Comparison of ENCODE assay signal across 8 cellular contexts in genomic region chr19:1039646-1040475, GRCh38. TPM values are rescaled to one million over a fixed set of nuclear protein-coding genes. Genes with fewer than 3 reads are reported as not detected.
DNase-seq lines count a peak whose midpoint lies in the region; ATAC-seq and TF ChIP-seq lines count a peak whose summit lies in the region.

Gene ABCA7 (plus strand): TSS chr19:1040107. CDS start chr19:1041362, 1,255 bp downstream.

- intact Hi-C loops in heart right ventricle (cut with DNase I): loop anchor here in 7 of 10 donors (2.0 to 10.0 kb wide), 5 partner anchors 42 to 57 kb away; partner anchors contain the start of gene POLR2E (in 6 of the 7)
- intact Hi-C loops in posterior cingulate gyrus (cut with DNase I): loop anchor here (2.0 to 10.0 kb wide), 2 partner anchors 19 to 55 kb away; partner anchors contain the start of genes POLR2E, RNU6-2 and TMEM259

- TF ChIP-seq CTCF in GM13976 (IDR thresholded peaks at IDR 0.05; ENCODE audit: borderline replicate concordance, control extremely low read depth, extremely low read depth, insufficient read depth, missing control alignments): no peak
- peak in 2 of 9 donors; percentile 6 to 13 for TF ChIP-seq CTCF in heart right ventricle (IDR thresholded peaks at IDR 0.05)
- peak in 3 of 6 experiments; percentile 2 to 40 (median 5) for TF ChIP-seq CTCF in upper lobe of left lung (IDR thresholded peaks at IDR 0.05)

- WGBS in adipose tissue, 3 donors: 2% methylated on average over 56 of the region's 56 CpGs
- whole genome bisulfite sequencing in heart right ventricle, 2 donors: 1 to 2% methylated on average over 56 of the region's 56 CpGs
- WGBS in upper lobe of left lung, 2 donors: 2 to 5% methylated on average over 17 to 26 of the region's 56 CpGs

- H3K4me1 ChIP-seq in heart right ventricle (peaks cover 5 to 56% (median 29%) of the 10 kb centered on the region in 9 donors), upper lobe of left lung (peaks cover 21 to 46% (median 38%) of the 10 kb centered on the region in 4 donors)

- peak; percentile 70 for ATAC-seq in HG02870 (IDR thresholded peaks at IDR 0.05; ENCODE audit: unreplicated experiment)
- peak; percentile 91 to 97 (median 96) for ATAC-seq in heart right ventricle
- peak; percentile 94 to 97 for ATAC-seq in upper lobe of left lung (ENCODE audit: low FRiP score in 2 of 2)

- no peaks in the 10 kb centered on the region for H3K27me3 ChIP-seq in heart right ventricle
- no peaks in the 10 kb centered on the region for H3K27me3 ChIP-seq in upper lobe of left lung

- TF ChIP-seq POLR2A in upper lobe of left lung (IDR thresholded peaks at IDR 0.05): peak in 2 of 4 donors; percentile 58 to 74

- no peaks in the 10 kb centered on the region for H3K9me3 ChIP-seq in heart right ventricle
- H3K9me3 ChIP-seq in upper lobe of left lung: no peaks in the 10 kb centered on the region

- DNase-seq in GM13976 (ENCODE audit: low spot score) (peak; percentile 97), NCI-H146 treated with DMSO at 0.1 percent for 48 hours (lab: John Stamatoyannopoulos, UW; ENCODE audit: unreplicated experiment) (peak; percentile 80), T-helper 1 cell (peak; percentile 98 to 99 (median 99)), heart right ventricle (peak; percentile 98 to 100), posterior cingulate gyrus (peak; percentile 93 to 100 (median 98)), upper lobe of left lung (peak; percentile 99 to 100)

- H3K36me3 ChIP-seq in heart right ventricle: peaks cover 0 to 32% (median 0%) of the 10 kb centered on the region in 9 donors
- peaks cover 7 to 34% (median 25%) of the 10 kb centered on the region in 4 donors for H3K36me3 ChIP-seq in upper lobe of left lung

- H3K27ac ChIP-seq in adipose tissue (ENCODE audit: low read depth, low read length): no peak within 1 kb of the TSS
- peak within 1 kb of the TSS in 6 of 10 donors; percentile 19 to 92 (median 48) for H3K27ac ChIP-seq in heart right ventricle
- H3K27ac ChIP-seq in upper lobe of left lung: peak within 1 kb of the TSS; percentile 62 to 86 (median 78)

- H3K4me3 ChIP-seq in heart right ventricle: peak within 1 kb of the TSS; percentile 30 to 73 (median 61)
- H3K4me3 ChIP-seq in upper lobe of left lung: peak within 1 kb of the TSS; percentile 64 to 74 (median 66)

- in situ Hi-C loops in GM13976 (cut with MboI; ENCODE audit: low sequenced_read_pairs, unreplicated experiment): no loop called here

- peak in 1 of 4 donors; percentile 45 for TF ChIP-seq EP300 in upper lobe of left lung (IDR thresholded peaks at IDR 0.05)

RNA-seq across cellular contexts. Expression of gene ABCA7, which starts in this region (rescaled TPM):
- polyA plus RNA-seq in adipose tissue: 10 to 100 TPM in 2 of 3 donors, 1 to 10 TPM in 1; 9.6 to 26.2 (median 14.7) TPM
- total RNA-seq in heart right ventricle: 10 to 100 TPM in 1 of 10 donors, 1 to 10 TPM in 9; 4.3 to 18.1 (median 5.6) TPM
- polyA plus RNA-seq in heart right ventricle: 10 to 100 TPM in 1 of 2 donors, 1 to 10 TPM in 1; 2.7 to 23.4 TPM
- total RNA-seq in upper lobe of left lung: 100 to 1,000 TPM in 2 of 6 donors, 10 to 100 TPM in 4; 34.1 to 224 (median 58.2) TPM
